8 cellular contexts compared by ENCODE assay signal in genomic region chr4:184384056-184384809, GRCh38.
DNase-seq lines count a peak whose midpoint lies in the region; ATAC-seq and TF ChIP-seq lines count a peak whose summit lies in the region.

No MANE protein-coding gene starts in this region.

- 13% methylated on average over 13 of the region's 13 CpGs for WGBS in prostate gland

- peaks cover 13% of the 10 kb centered on the region for H3K4me1 ChIP-seq in prostate gland (replicated peaks)

- TF ChIP-seq POLR2A in prostate gland (IDR thresholded peaks at IDR 0.05): peak; percentile 18

- no peak for TF ChIP-seq CTCF in fibroblast of pulmonary artery (IDR thresholded peaks at IDR 0.05; ENCODE audit: low read length, missing control alignments)
- no peak for TF ChIP-seq CTCF in prostate gland (IDR thresholded peaks at IDR 0.05)

- ATAC-seq in GM19455 (IDR thresholded peaks at IDR 0.05; ENCODE audit: unreplicated experiment): peak; percentile 93
- peak; percentile 82 for ATAC-seq in HG03460 (IDR thresholded peaks at IDR 0.05; ENCODE audit: unreplicated experiment)

- H3K4me3 ChIP-seq in fibroblast of pulmonary artery (replicated peaks; ENCODE audit: low read depth, low read length): peak overlapping the region; percentile 46
- peak overlapping the region in 1 of 2 donors; percentile 0 for H3K4me3 ChIP-seq in prostate gland

- no peaks in the 10 kb centered on the region for H3K9me3 ChIP-seq in prostate gland

- H3K36me3 ChIP-seq in prostate gland: no peaks in the 10 kb centered on the region

- intact Hi-C loops in prostate gland (cut with DNase I): loop anchor here (5.0 kb wide), 2 partner anchors 88 to 153 kb away; partner anchors contain the start of gene IRF2

- no peaks in the 10 kb centered on the region for H3K27me3 ChIP-seq in prostate gland (replicated peaks; ENCODE audit: insufficient read depth)

- DNase-seq in EL (peak; percentile 84), SW480 (ENCODE audit: low spot score) (peak; percentile 47), fibroblast of pulmonary artery (ENCODE audit: low read depth) (peak; percentile 97), prostate gland (ENCODE audit: low spot score) (peak; percentile 71), cortex of kidney (lab: John Stamatoyannopoulos, UW) (no peak), NCI-H2029 (lab: John Stamatoyannopoulos, UW) (no peak)

- peak overlapping the region; percentile 67 to 82 for H3K27ac ChIP-seq in prostate gland

Comparison
In these comparisons a context has a peak if more than half of its experiments do, and no peak if none do; other contexts are left out.
1. DNase-seq: peak in EL (single experiment), SW480 (single experiment), fibroblast of pulmonary artery (single experiment) and prostate gland (single experiment); none in cortex of kidney (single experiment) and NCI-H2029 (single experiment).